ENCODE assay signal across 21 cellular contexts in the genomic region with DNA sequence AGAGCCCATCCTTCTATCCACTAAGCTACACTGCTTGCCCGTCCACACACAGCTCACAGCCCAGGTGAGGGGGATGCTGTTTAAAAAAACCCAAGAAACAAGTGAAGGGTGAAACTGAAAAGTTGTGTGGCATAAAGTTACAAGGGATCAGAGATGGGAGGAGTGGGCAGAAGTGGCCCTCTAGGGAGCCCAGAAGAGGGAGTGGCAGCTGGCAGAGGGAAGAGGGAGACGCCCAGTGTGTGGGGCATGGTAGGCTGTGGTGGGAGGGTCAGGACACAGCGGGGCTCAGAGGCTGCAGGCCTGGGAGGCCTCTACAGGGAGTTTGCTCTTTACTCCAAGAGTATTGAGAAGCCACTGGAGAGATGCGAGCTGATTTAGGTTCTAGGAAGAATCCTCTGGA. TPM values are rescaled to one million over a fixed set of nuclear protein-coding genes. Genes with fewer than 3 reads are reported as not detected.
"Had no signal": no experiment of that assay in that cellular context is flagged by ENCODE, and none has a peak within 500 bp of the region (broad histone marks: within the 10 kb centered on the region; RNA-seq: fewer than 3 reads in every experiment).

No MANE protein-coding gene starts in this region.

- H3K36me3 ChIP-seq: SJSA1 had no signal

- H3K4me1 ChIP-seq: SJSA1 had no signal

- H3K4me3 ChIP-seq: K562, SJSA1, SK-N-MC had no signal

- H3K27ac ChIP-seq: HL-60, KMS-11, SJSA1, SK-N-MC had no signal

- DNase-seq: Kasumi-1, MM.1S, NCI-H1092 treated with DMSO at 0.1 percent for 48 hours, NCI-H1436, NCI-H187, NCI-H2029, NCI-H2081 treated with DMSO at 0.1 percent for 48 hours, NCI-H2171, NCI-H345, NCI-H446 treated with DMSO at 0.1 percent for 48 hours, NCI-H510A treated with DMSO at 0.1 percent for 48 hours, NCI-H69, NCI-H774, Right ventricle myocardium superior, RPMI8226, SIG-M5 had no signal

- ATAC-seq: K562 had no signal

RNA-seq across cellular contexts. Expression of a gene that starts 30.1 kb away (rescaled TPM):
- total RNA-seq: K562, SJSA1 had no signal
